In the genomic region with DNA sequence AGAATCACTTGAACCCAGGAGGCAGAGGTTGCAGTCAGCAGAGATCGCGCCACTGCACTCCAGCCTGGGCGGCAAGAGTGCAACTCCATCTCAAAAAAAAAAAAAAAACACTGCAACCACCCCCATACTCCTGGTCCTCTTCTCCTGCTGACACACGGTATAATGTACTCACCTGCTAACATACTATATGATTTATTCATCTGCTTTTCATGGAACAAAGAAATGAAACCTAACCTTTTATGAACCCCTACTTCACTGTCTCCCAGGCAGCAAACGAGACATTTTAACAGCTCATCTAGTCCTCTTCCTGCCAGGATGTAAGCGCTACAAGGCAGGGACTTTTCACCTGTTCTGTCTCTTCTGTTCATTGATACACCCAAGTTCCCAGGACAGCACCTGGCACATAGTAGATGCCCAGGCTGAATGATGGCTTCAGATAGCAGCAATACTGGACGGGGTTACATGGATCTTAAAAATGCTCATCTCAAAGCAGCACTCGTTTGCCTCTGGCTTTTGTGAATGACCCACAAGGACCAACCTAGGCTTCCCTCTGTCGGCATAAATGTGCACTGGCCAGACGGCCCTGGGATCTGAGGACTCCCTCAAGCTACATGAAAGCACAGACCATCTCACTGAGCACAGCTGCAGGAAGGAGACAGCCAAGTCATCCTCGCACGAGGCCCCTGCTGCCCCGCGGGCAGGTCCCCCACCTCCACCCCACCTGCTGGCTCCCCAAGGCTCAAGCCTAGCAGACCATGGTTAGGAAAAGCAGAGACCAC, we compare ENCODE assay signal across 8 cellular contexts. TPM values are rescaled to one million over a fixed set of nuclear protein-coding genes. Genes with fewer than 3 reads are reported as not detected.
DNase-seq lines count a peak whose midpoint lies in the region; ATAC-seq and TF ChIP-seq lines count a peak whose summit lies in the region.

No MANE protein-coding gene starts in this region.

- intact Hi-C loops in left lung (cut with DNase I) (no loop called here), A673 (cut with micrococcal nuclease; ENCODE audit: unreplicated experiment) (no loop called here)

- H3K27ac ChIP-seq in left lung (no peak overlapping the region), A673 (ENCODE audit: low read depth, low read length, poor library complexity, severe bottlenecking) (no peak overlapping the region)

- H3K36me3 ChIP-seq in adipocyte (ENCODE audit: control insufficient read depth, insufficient read depth, low read length, severe bottlenecking) (no peaks in the 10 kb centered on the region), left lung (peaks cover 0 to 4% of the 10 kb centered on the region in 2 donors), A673 (ENCODE audit: insufficient read depth, low read length, poor library complexity, severe bottlenecking) (peaks cover 3% of the 10 kb centered on the region)

- TF ChIP-seq CTCF in left lung (IDR thresholded peaks at IDR 0.05) (no peak), A673 (conservative IDR thresholded peaks at IDR 0.05; ENCODE audit: low read depth, low read length) (no peak)

- CTCF ChIA-PET in A673 (lab: Charles Lee) = no interaction called here

- in situ Hi-C loops in ACHN (cut with HindIII; ENCODE audit: low pct_ligation_motif_present, low pct_unique_long_range_greater_than_20kb, low sequenced_read_pairs) = no loop called here

- H3K9me3 ChIP-seq in adipocyte (ENCODE audit: control insufficient read depth, low read length) (no peaks in the 10 kb centered on the region), left lung (no peaks in the 10 kb centered on the region), A673 (ENCODE audit: low read depth, low read length, poor library complexity, severe bottlenecking) (no peaks in the 10 kb centered on the region)

- DNase-seq in AG20443 (ENCODE audit: low spot score) (peak; percentile 37), adipocyte (ENCODE audit: low read depth) (no peak), left lung (peak in 1 of 2 donors; percentile 19), A673 (ENCODE audit: low spot score) (no peak), ACHN (no peak), AML-193 (lab: John Stamatoyannopoulos, UW) (no peak)

- H3K27me3 ChIP-seq in adipocyte (replicated peaks; ENCODE audit: control insufficient read depth, insufficient read depth, low read length) = no peaks in the 10 kb centered on the region
- no peaks in the 10 kb centered on the region for H3K27me3 ChIP-seq in left lung
- no peaks in the 10 kb centered on the region for H3K27me3 ChIP-seq in A673 (replicated peaks; ENCODE audit: insufficient read depth, low read depth, low read length, poor library complexity)

- BruUV-seq in A673 (replicated peaks; lab: Mats Ljungman, UMichigan) = no TSS peak

- POLR2A ChIA-PET in A673 (lab: Charles Lee; ENCODE audit: low non-redundant PET) = no interaction called here

- H3K4me3 ChIP-seq in adipocyte (ENCODE audit: low read length) (no peak overlapping the region), left lung (no peak overlapping the region), A673 (ENCODE audit: low read depth, low read length, poor library complexity, severe bottlenecking) (no peak overlapping the region)

- ATAC-seq in HG02885 (IDR thresholded peaks at IDR 0.05; ENCODE audit: poor library complexity, unreplicated experiment) = peak; percentile 34
- peak; percentile 40 for ATAC-seq in left lung
- ATAC-seq in HG03135 (IDR thresholded peaks at IDR 0.05; ENCODE audit: unreplicated experiment) = no peak

- peaks cover 19% of the 10 kb centered on the region for H3K4me1 ChIP-seq in adipocyte (ENCODE audit: control insufficient read depth, insufficient read depth, low read length)
- no peaks in the 10 kb centered on the region for H3K4me1 ChIP-seq in left lung
- H3K4me1 ChIP-seq in A673 (ENCODE audit: insufficient read depth, low read length, poor library complexity, severe bottlenecking) = peaks cover 36% of the 10 kb centered on the region

- peak overlapping the region; percentile 14 for H3K9ac ChIP-seq in adipocyte (ENCODE audit: low read length)

RNA-seq across cellular contexts. Expression of a gene that starts 20.3 kb away (rescaled TPM):
- 10 to 100 TPM; 11.3 to 13.5 TPM for total RNA-seq in left lung
- 49.8 and 53.9 TPM in 2 replicates for total RNA-seq in A673 (2021)
